In the genomic region with DNA sequence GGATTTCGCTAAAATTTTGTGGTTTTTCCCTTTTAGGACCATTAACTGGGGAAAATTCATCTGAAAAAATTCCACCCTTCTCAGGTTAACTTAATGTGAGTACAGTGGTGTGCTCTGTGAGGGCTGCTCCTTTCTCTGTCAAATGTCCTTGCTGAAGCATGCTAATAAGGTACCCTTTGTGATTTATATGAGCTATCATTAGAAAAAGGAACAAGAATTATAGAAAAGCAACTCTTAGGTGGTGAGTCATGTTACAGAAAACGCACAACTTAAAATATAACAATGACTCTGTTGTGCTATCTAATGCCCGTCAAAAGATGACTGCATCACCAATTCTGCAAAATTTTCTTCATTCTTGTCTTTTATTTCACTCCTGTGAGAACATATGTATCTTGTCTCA, we compare ENCODE assay signal across 22 cellular contexts.
"Had no signal": no experiment of that assay in that cellular context is flagged by ENCODE, and none has a peak within 500 bp of the region (broad histone marks: within the 10 kb centered on the region; RNA-seq: fewer than 3 reads in every experiment).

No MANE protein-coding gene starts in this region.

- H3K4me3 Mint-ChIP-seq: activated B cell treated with CpG ODN at 0.5 μM for 24 hours; activated CD4-positive, alpha-beta T cell treated with anti-CD3 and anti-CD28 coated beads for 36 hours; activated naive CD4-positive, alpha-beta T cell treated with anti-CD3 and anti-CD28 coated beads, Interleukin-2, amount 10 ng/mL, durations not matched to agents 7 days and 5 days; brain; dendritic cell treated with granulocyte-macrophage colony-stimulating factor and Interleukin-4, amounts not matched to agents 40 ng/mL and 50 ng/mL, for 4 days; natural killer cell treated with Interleukin-12 subunit alpha and Interleukin-12 subunit beta and Interleukin-15 and Interleukin-18, amount 100 ng/mL, for 72 hours; T-helper 1 cell treated with Interleukin-12 subunit alpha and Interleukin-12 subunit beta and Interleukin-4 antibody, amounts not matched to agents 30 μg/mL and 1 μg/mL, for 36 hours had no signal

- H3K9me3 ChIP-seq: ovary, psoas muscle, right atrium auricular region, upper lobe of left lung had no signal

- H3K27me3 Mint-ChIP-seq: activated B cell treated with CpG ODN at 0.5 μM for 24 hours; activated CD4-positive, alpha-beta T cell treated with anti-CD3 and anti-CD28 coated beads for 36 hours; activated naive CD4-positive, alpha-beta T cell treated with anti-CD3 and anti-CD28 coated beads, Interleukin-2, amount 10 ng/mL, durations not matched to agents 7 days and 5 days; dendritic cell treated with granulocyte-macrophage colony-stimulating factor and Interleukin-4, amounts not matched to agents 40 ng/mL and 50 ng/mL, for 4 days; natural killer cell treated with Interleukin-12 subunit alpha and Interleukin-12 subunit beta and Interleukin-15 and Interleukin-18, amount 100 ng/mL, for 72 hours had no signal

- H3K4me1 ChIP-seq: psoas muscle, upper lobe of left lung had no signal

- H3K4me1 Mint-ChIP-seq: activated B cell treated with CpG ODN at 0.5 μM for 24 hours; activated CD4-positive, alpha-beta T cell treated with anti-CD3 and anti-CD28 coated beads for 36 hours; activated naive CD4-positive, alpha-beta T cell treated with anti-CD3 and anti-CD28 coated beads, Interleukin-2, amount 10 ng/mL, durations not matched to agents 7 days and 5 days had no signal

- H3K36me3 Mint-ChIP-seq: activated naive CD4-positive, alpha-beta T cell treated with anti-CD3 and anti-CD28 coated beads, Interleukin-2, amount 10 ng/mL, durations not matched to agents 7 days and 5 days; brain had no signal

- H3K27ac ChIP-seq: left ventricle myocardium inferior, ovary, psoas muscle, right atrium auricular region, upper lobe of left lung had no signal

- H3K27ac Mint-ChIP-seq: activated B cell treated with CpG ODN at 0.5 μM for 24 hours; activated CD4-positive, alpha-beta T cell treated with anti-CD3 and anti-CD28 coated beads for 36 hours; activated naive CD4-positive, alpha-beta T cell treated with anti-CD3 and anti-CD28 coated beads, Interleukin-2, amount 10 ng/mL, durations not matched to agents 7 days and 5 days; dendritic cell treated with granulocyte-macrophage colony-stimulating factor and Interleukin-4, amounts not matched to agents 40 ng/mL and 50 ng/mL, for 4 days; natural killer cell treated with Interleukin-12 subunit alpha and Interleukin-12 subunit beta and Interleukin-15 and Interleukin-18, amount 100 ng/mL, for 72 hours; T-helper 1 cell treated with Interleukin-12 subunit alpha and Interleukin-12 subunit beta and Interleukin-4 antibody, amounts not matched to agents 30 μg/mL and 1 μg/mL, for 36 hours had no signal

- H3K4me3 ChIP-seq: left ventricle myocardium inferior, ovary, psoas muscle, right atrium auricular region, upper lobe of left lung had no signal

- H3K36me3 ChIP-seq: left ventricle myocardium inferior, ovary, right atrium auricular region, upper lobe of left lung had no signal

- DNase-seq: activated B cell treated with CpG ODN at 0.5 μM for 24 hours; activated CD4-positive, alpha-beta T cell treated with anti-CD3 and anti-CD28 coated beads for 36 hours; activated CD4-positive, alpha-beta T cell treated with anti-CD3 and anti-CD28 coated beads, Interleukin-2, amount 50 U/mL, for 48 hours; activated effector memory CD4-positive, alpha-beta T cell treated with Interleukin-2 at 50 U/mL for 16 hours; activated naive CD4-positive, alpha-beta T cell treated with anti-CD3 and anti-CD28 coated beads, Interleukin-2, amount 10 ng/mL, durations not matched to agents 7 days and 5 days; activated T-cell treated with anti-CD3 and anti-CD28 coated beads, Interleukin-2, amount 50 U/mL, for 48 hours; amygdala; caudate nucleus; effector CD8-positive, alpha-beta T cell; kidney glomerular epithelial cell; left ventricle myocardium inferior; ovary; psoas muscle; stimulated activated CD4-positive, alpha-beta T cell treated with anti-CD3 and anti-CD28 coated beads, Interleukin-4, amount 100 ng/mL, for 4 hours; stimulated activated naive CD8-positive, alpha-beta T cell treated with anti-CD3 and anti-CD28 coated beads, Interleukin-15, Interleukin-2, amounts not matched to agents 100 U/mL and 50 U/mL, for 24 hours; T1000; upper lobe of left lung had no signal

- H3K27me3 ChIP-seq: ovary, right atrium auricular region, upper lobe of left lung had no signal

- H3K9me3 Mint-ChIP-seq: T-helper 1 cell treated with Interleukin-12 subunit alpha and Interleukin-12 subunit beta and Interleukin-4 antibody, amounts not matched to agents 30 μg/mL and 1 μg/mL, for 36 hours had no signal
